Comparison of ENCODE assay signal across 25 cellular contexts in the genomic region with DNA sequence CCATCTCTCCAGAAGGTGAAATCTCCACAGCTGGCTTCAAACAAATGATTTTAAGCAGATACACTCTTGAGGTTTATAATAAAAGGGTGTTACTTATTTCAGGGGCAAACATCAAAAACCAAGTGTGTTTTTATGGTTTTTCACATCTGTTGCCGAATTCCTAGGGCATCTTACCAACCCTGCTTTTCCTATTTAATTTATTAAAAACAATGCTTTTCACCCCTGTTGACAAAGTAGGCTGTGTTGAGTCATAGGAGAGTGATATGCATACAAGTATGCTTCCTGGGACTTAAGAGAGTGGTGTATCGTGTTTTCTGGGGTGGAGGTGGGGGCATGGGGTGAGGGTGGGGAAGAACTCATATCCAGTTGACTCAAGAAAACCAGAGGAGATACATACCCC. TPM values are rescaled to one million over a fixed set of nuclear protein-coding genes. Genes with fewer than 3 reads are reported as not detected.
DNase-seq lines count a peak whose midpoint lies in the region; ATAC-seq and TF ChIP-seq lines count a peak whose summit lies in the region.
"Had no signal": no experiment of that assay in that cellular context is flagged by ENCODE, and none has a peak within 500 bp of the region (broad histone marks: within the 10 kb centered on the region; RNA-seq: fewer than 3 reads in every experiment).

No MANE protein-coding gene starts in this region.

- no peaks in the 10 kb centered on the region for H4K20me1 ChIP-seq in IMR-90 (ENCODE audit: insufficient read depth, low read length)
- H4K20me1 ChIP-seq: BLaER1 had no signal

- no peak overlapping the region for H2BK120ac ChIP-seq in IMR-90 (ENCODE audit: low read depth, low read length)

- no peak overlapping the region for H4K8ac ChIP-seq in IMR-90 (ENCODE audit: low read depth in 2 of 2, low read length in 2 of 2)

- no peaks in the 10 kb centered on the region for H3K79me1 ChIP-seq in IMR-90 (ENCODE audit: low read depth in 1 of 2, low read length in 2 of 2)

- POLR2A ChIA-PET in IMR-90 (lab: Charles Lee; ENCODE audit: unreplicated experiment), result no interaction called here

- peaks cover 7% of the 10 kb centered on the region for H3K27me3 ChIP-seq in IMR-90 (ENCODE audit: control insufficient read depth, insufficient read depth, low read length)
- H3K27me3 ChIP-seq: BLaER1, Peyer's patch had no signal

- no peak overlapping the region for H2BK20ac ChIP-seq in IMR-90 (ENCODE audit: low read depth, low read length)

- H3K4me1 ChIP-seq in IMR-90 (ENCODE audit: control insufficient read depth, insufficient read depth, low read length), result peaks cover 10% of the 10 kb centered on the region

- no peak overlapping the region for H3K18ac ChIP-seq in IMR-90 (ENCODE audit: low read depth, low read length)

- no CpG with 5 or more reads among the region's 2 CpGs for WGBS in IMR-90 (ENCODE audit: extremely low coverage in 2 of 2, insufficient read length in 1 of 2), 2 experiments

- no peak overlapping the region for H3K27ac ChIP-seq in IMR-90 (ENCODE audit: insufficient read depth, low read length)
- H3K27ac ChIP-seq: BLaER1, KMS-11, Peyer's patch, SJCRH30 had no signal

- ATAC-seq in IMR-90 (ENCODE audit: low read depth) (no peak), HG03378 (IDR thresholded peaks at IDR 0.05; ENCODE audit: unreplicated experiment) (no peak), HG03025 (IDR thresholded peaks at IDR 0.05; ENCODE audit: low FRiP score, unreplicated experiment) (no peak), HG03469 (IDR thresholded peaks at IDR 0.05; ENCODE audit: unreplicated experiment) (no peak)

- no TSS peak for BruUV-seq in IMR-90 (replicated peaks; lab: Mats Ljungman, UMichigan)

- no peak overlapping the region for H2AFZ ChIP-seq in IMR-90 (replicated peaks; ENCODE audit: low read length, poor library complexity)

- no peak overlapping the region for H3K4me2 ChIP-seq in IMR-90 (ENCODE audit: low read depth, low read length)
- H3K4me2 ChIP-seq: BLaER1, KMS-11 had no signal

- H3K4me1 Mint-ChIP-seq in dendritic cell treated with granulocyte-macrophage colony-stimulating factor and Interleukin-4, amounts not matched to agents 40 ng/mL and 50 ng/mL, for 4 days (ENCODE audit: low read depth), result peaks cover 70% of the 10 kb centered on the region

- H2BK15ac ChIP-seq in IMR-90 (ENCODE audit: low read depth, low read length), result no peak overlapping the region

- H2AK9ac ChIP-seq in IMR-90 (replicated peaks; ENCODE audit: low read depth, low read length, poor library complexity), result no peak overlapping the region

- peaks cover 8% of the 10 kb centered on the region for H3K9me1 ChIP-seq in IMR-90 (ENCODE audit: insufficient read depth, low read length)

- no peak overlapping the region for H3K4me3 ChIP-seq in IMR-90 (ENCODE audit: insufficient read depth, low read depth, low read length)
- H3K4me3 ChIP-seq: BLaER1, Peyer's patch, SJCRH30 had no signal

- no peak for TF ChIP-seq POLR2A in IMR-90 (IDR thresholded peaks at IDR 0.05; ENCODE audit: low read depth, low read length)

- H3K36me3 ChIP-seq in IMR-90 (ENCODE audit: control insufficient read depth, insufficient read depth, low read length), result no peaks in the 10 kb centered on the region
- H3K36me3 ChIP-seq: BLaER1, Peyer's patch, SJCRH30 had no signal

- no peaks in the 10 kb centered on the region for H3K36me3 Mint-ChIP-seq in dendritic cell treated with granulocyte-macrophage colony-stimulating factor and Interleukin-4, amounts not matched to agents 40 ng/mL and 50 ng/mL, for 4 days (ENCODE audit: low read depth)

- H3K27ac Mint-ChIP-seq in dendritic cell treated with granulocyte-macrophage colony-stimulating factor and Interleukin-4, amounts not matched to agents 40 ng/mL and 50 ng/mL, for 4 days, result peak overlapping the region; percentile 56
- H3K27ac Mint-ChIP-seq: CD4-positive, alpha-beta T cell had no signal

- intact Hi-C loops in IMR-90 (cut with micrococcal nuclease), result no loop called here
- intact Hi-C loops in dendritic cell treated with granulocyte-macrophage colony-stimulating factor and Interleukin-4, amounts not matched to agents 40 ng/mL and 50 ng/mL, for 4 days (cut with micrococcal nuclease), result no loop called here

- H3K23ac ChIP-seq in IMR-90 (ENCODE audit: low read depth, low read length), result no peak overlapping the region

- H3K9ac ChIP-seq in IMR-90 (ENCODE audit: low read depth, low read length), result no peak overlapping the region
- H3K9ac ChIP-seq: BLaER1, KMS-11 had no signal

- in situ Hi-C loops in IMR-90 (cut with MboI; ENCODE audit: low sequenced_read_pairs), result no loop called here

- 0 out of 2 replicates have a peak overlapping the region, but pooled peaks have one; percentile 19 for H3K14ac ChIP-seq in IMR-90 (replicated peaks; ENCODE audit: low read depth, low read length)

- no peak for TF ChIP-seq CTCF in IMR-90 (conservative IDR thresholded peaks at IDR 0.05; ENCODE audit: low read depth, low read length)

- no peaks in the 10 kb centered on the region for H3K9me3 ChIP-seq in IMR-90 (ENCODE audit: control insufficient read depth, insufficient read depth, low read length)
- H3K9me3 ChIP-seq: BLaER1, Peyer's patch, SJCRH30 had no signal

- H4K91ac ChIP-seq in IMR-90 (ENCODE audit: insufficient read depth, low read depth, low read length), result no peak overlapping the region

- H3K4me3 Mint-ChIP-seq in dendritic cell treated with granulocyte-macrophage colony-stimulating factor and Interleukin-4, amounts not matched to agents 40 ng/mL and 50 ng/mL, for 4 days, result no peak overlapping the region
- H3K4me3 Mint-ChIP-seq: CD4-positive, alpha-beta T cell had no signal

- TF ChIP-seq RAD21 in IMR-90 (IDR thresholded peaks at IDR 0.05; ENCODE audit: low read length), result no peak

- H3K27me3 Mint-ChIP-seq in dendritic cell treated with granulocyte-macrophage colony-stimulating factor and Interleukin-4, amounts not matched to agents 40 ng/mL and 50 ng/mL, for 4 days, result peaks cover 15% of the 10 kb centered on the region

- dilution Hi-C loops in IMR-90 (cut with HindIII; ENCODE audit: low sequenced_read_pairs, unreplicated experiment), result no loop called here

- CTCF ChIA-PET in IMR-90 (lab: Yijun Ruan, JAX), result no interaction called here

- no peak overlapping the region for H2BK5ac ChIP-seq in IMR-90 (ENCODE audit: low read depth, low read length, poor library complexity, severe bottlenecking)

- H3K9me3 Mint-ChIP-seq in dendritic cell treated with granulocyte-macrophage colony-stimulating factor and Interleukin-4, amounts not matched to agents 40 ng/mL and 50 ng/mL, for 4 days, result no peaks in the 10 kb centered on the region
- H3K9me3 Mint-ChIP-seq: CD4-positive, alpha-beta T cell had no signal

- DNase-seq in EH (ENCODE audit: low read depth), result peak; percentile 39
- no peak for DNase-seq in IMR-90
- peak; percentile 24 for DNase-seq in iris pigment epithelial cell (ENCODE audit: low read depth)
- DNase-seq in inferior parietal cortex (ENCODE audit: extremely low spot score), result no peak
- DNase-seq: CD4-positive, alpha-beta T cell; COR-L47; DMS79; MV-4-11; NCI-H1105 treated with DMSO at 0.1 percent for 48 hours; NCI-H1694; NCI-H2081; NCI-H2171; NCI-H345; NCI-H524; NCI-H774; NK-92 treated with Interleukin-12 subunit alpha and Interleukin-12 subunit beta, amount 100 ng/mL, for 24 hours; Peyer's patch; SJCRH30 had no signal

- H4K5ac ChIP-seq in IMR-90 (ENCODE audit: low read depth, low read length), result no peak overlapping the region

- no peak overlapping the region for H3K56ac ChIP-seq in IMR-90 (ENCODE audit: extremely low read depth, insufficient read depth, low read length)

- no peak overlapping the region for H3K4ac ChIP-seq in IMR-90 (ENCODE audit: low read depth, low read length)

- H2AK5ac ChIP-seq in IMR-90 (ENCODE audit: low read depth, low read length), result peak overlapping the region; percentile 38; the same call in 1 of the 2 replicates

TF ChIP-seq in IMR-90, 13 proteins besides CTCF, POLR2A, EP300 and RAD21:
- TF ChIP-seq MXI1 (IDR thresholded peaks at IDR 0.05; ENCODE audit: borderline replicate concordance, low read depth, low read length) (no peak), RCOR1 (IDR thresholded peaks at IDR 0.05; ENCODE audit: insufficient replicate concordance, low read length) (no peak), ELK1 (IDR thresholded peaks at IDR 0.05; ENCODE audit: borderline replicate concordance, low read depth, low read length) (no peak), MAZ (IDR thresholded peaks at IDR 0.05; ENCODE audit: borderline replicate concordance, low read depth, low read length) (no peak), NFE2L2 (IDR thresholded peaks at IDR 0.05; ENCODE audit: low read depth, low read length) (no peak), BHLHE40 (IDR thresholded peaks at IDR 0.05; ENCODE audit: low read depth, low read length) (no peak), SMC3 (IDR thresholded peaks at IDR 0.05; ENCODE audit: low read depth, low read length) (no peak), CHD1 (IDR thresholded peaks at IDR 0.05; ENCODE audit: low read depth, low read length) (no peak), MAFK (IDR thresholded peaks at IDR 0.05; ENCODE audit: low read depth, low read length) (no peak)
- TF ChIP-seq, protein P1, sequence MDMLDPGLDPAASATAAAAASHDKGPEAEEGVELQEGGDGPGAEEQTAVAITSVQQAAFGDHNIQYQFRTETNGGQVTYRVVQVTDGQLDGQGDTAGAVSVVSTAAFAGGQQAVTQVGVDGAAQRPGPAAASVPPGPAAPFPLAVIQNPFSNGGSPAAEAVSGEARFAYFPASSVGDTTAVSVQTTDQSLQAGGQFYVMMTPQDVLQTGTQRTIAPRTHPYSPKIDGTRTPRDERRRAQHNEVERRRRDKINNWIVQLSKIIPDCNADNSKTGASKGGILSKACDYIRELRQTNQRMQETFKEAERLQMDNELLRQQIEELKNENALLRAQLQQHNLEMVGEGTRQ (IDR thresholded peaks at IDR 0.05; ENCODE audit: low read depth, low read length), result no peak
TF ChIP-seq in IMR-90: peak in this region for 0.

RNA-seq across cellular contexts. Expression of gene IL20, which starts 29.3 kb away (rescaled TPM):
- not detected in 2 replicates for total RNA-seq in IMR-90 (2012; rRNA removed)
- polyA plus RNA-seq in IMR-90 (2012; rRNA removed), result not detected in 2 replicates
- polyA plus RNA-seq in IMR-90 (2012; cell fraction: cytosol; rRNA removed), result not detected in 2 replicates
- 0.11 TPM in 1 of 2 replicates, not detected in the other for polyA plus RNA-seq in IMR-90 (2012; cell fraction: nucleus; rRNA removed; ENCODE audit: low replicate concordance)
- total RNA-seq: CD4-positive, alpha-beta T cell; OCI-LY7; Peyer's patch; SJCRH30 had no signal

Comparison
In these comparisons a context has a peak if more than half of its experiments do, and no peak if none do; other contexts are left out.
1. DNase-seq: peak in EH (single experiment) and iris pigment epithelial cell (single experiment); none in IMR-90 (single experiment) and inferior parietal cortex (single experiment).